ENCODE assay signal across 15 cellular contexts in the genomic region with DNA sequence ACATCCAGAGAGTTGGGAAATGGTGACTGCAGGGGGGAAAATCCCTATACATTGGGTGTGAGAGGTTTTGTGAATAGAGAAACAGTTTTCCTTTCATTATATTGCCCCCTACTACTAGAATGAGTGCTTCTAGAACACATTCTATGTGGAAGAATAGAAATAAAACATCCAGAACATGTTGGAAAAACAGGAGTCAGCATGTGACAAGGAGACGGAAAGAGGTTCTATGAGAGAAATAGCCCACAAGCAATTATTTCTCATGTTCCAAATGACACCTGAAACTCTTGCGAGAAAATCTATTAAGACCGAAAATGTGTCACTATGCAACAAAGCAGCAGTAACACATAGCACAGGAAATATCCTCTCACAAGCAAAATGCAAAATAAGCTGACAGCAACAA.
DNase-seq lines count a peak whose midpoint lies in the region; ATAC-seq and TF ChIP-seq lines count a peak whose summit lies in the region.
"Had no signal": no experiment of that assay in that cellular context is flagged by ENCODE, and none has a peak within 500 bp of the region (broad histone marks: within the 10 kb centered on the region; RNA-seq: fewer than 3 reads in every experiment).

No MANE protein-coding gene starts in this region.

- H3K4me3 ChIP-seq in BLaER1 (no peak overlapping the region), adrenal gland (no peak overlapping the region), sigmoid colon (no peak overlapping the region)

- CTCF ChIA-PET in activated naive CD4-positive, alpha-beta T cell treated with anti-CD3 and anti-CD28 coated beads, Interleukin-2, amount 10 ng/mL, durations not matched to agents 7 days and 5 days (lab: Charles Lee) = no interaction called here

- no peaks in the 10 kb centered on the region for H3K9me3 Mint-ChIP-seq in activated naive CD4-positive, alpha-beta T cell treated with anti-CD3 and anti-CD28 coated beads, Interleukin-2, amount 10 ng/mL, durations not matched to agents 7 days and 5 days
- H3K9me3 Mint-ChIP-seq: dendritic cell treated with granulocyte-macrophage colony-stimulating factor and Interleukin-4, amounts not matched to agents 40 ng/mL and 50 ng/mL, for 4 days had no signal

- TF ChIP-seq POLR2A in adrenal gland (IDR thresholded peaks at IDR 0.05) = no peak
- no peak for TF ChIP-seq POLR2A in sigmoid colon (IDR thresholded peaks at IDR 0.05)

- 92 to 96% (median 94%) methylated on average over 3 of the region's 3 CpGs for WGBS in adrenal gland, 4 donors
- 92 to 96% methylated on average over 3 of the region's 3 CpGs for WGBS in sigmoid colon, 2 donors

- ATAC-seq in GM19043 (IDR thresholded peaks at IDR 0.05; ENCODE audit: low read depth, unreplicated experiment) (peak; percentile 66), GM21786 (IDR thresholded peaks at IDR 0.05; ENCODE audit: unreplicated experiment) (peak; percentile 69), HG03103 (IDR thresholded peaks at IDR 0.05; ENCODE audit: low read depth, unreplicated experiment) (peak; percentile 44)

- intact Hi-C loops in adrenal gland (cut with DNase I) (no loop called here), sigmoid colon (cut with DNase I) (no loop called here)

- H3K4me1 ChIP-seq in BLaER1 (peaks cover 11% of the 10 kb centered on the region), adrenal gland (replicated peaks in 1 of 2) (no peaks in the 10 kb centered on the region), sigmoid colon (no peaks in the 10 kb centered on the region)

- H4K20me1 ChIP-seq in BLaER1 = no peaks in the 10 kb centered on the region

- H3K36me3 Mint-ChIP-seq in activated naive CD4-positive, alpha-beta T cell treated with anti-CD3 and anti-CD28 coated beads, Interleukin-2, amount 10 ng/mL, durations not matched to agents 7 days and 5 days = no peaks in the 10 kb centered on the region

- H3K27me3 ChIP-seq in BLaER1 = no peaks in the 10 kb centered on the region
- no peaks in the 10 kb centered on the region for H3K27me3 ChIP-seq in adrenal gland
- no peaks in the 10 kb centered on the region for H3K27me3 ChIP-seq in sigmoid colon

- H3K4me2 ChIP-seq in BLaER1 = peak overlapping the region; percentile 42

- no peak overlapping the region for H3K9ac ChIP-seq in BLaER1

- no peak for TF ChIP-seq CTCF in adrenal gland (IDR thresholded peaks at IDR 0.05)
- no peak for TF ChIP-seq CTCF in sigmoid colon (IDR thresholded peaks at IDR 0.05)

- no peak overlapping the region for H3K4me3 Mint-ChIP-seq in activated naive CD4-positive, alpha-beta T cell treated with anti-CD3 and anti-CD28 coated beads, Interleukin-2, amount 10 ng/mL, durations not matched to agents 7 days and 5 days
- H3K4me3 Mint-ChIP-seq: dendritic cell treated with granulocyte-macrophage colony-stimulating factor and Interleukin-4, amounts not matched to agents 40 ng/mL and 50 ng/mL, for 4 days had no signal

- H3K9me3 ChIP-seq in BLaER1 = no peaks in the 10 kb centered on the region
- no peaks in the 10 kb centered on the region for H3K9me3 ChIP-seq in adrenal gland (replicated peaks in 1 of 3)
- H3K9me3 ChIP-seq in sigmoid colon = no peaks in the 10 kb centered on the region

- H3K27ac Mint-ChIP-seq in activated naive CD4-positive, alpha-beta T cell treated with anti-CD3 and anti-CD28 coated beads, Interleukin-2, amount 10 ng/mL, durations not matched to agents 7 days and 5 days = no peak overlapping the region
- H3K27ac Mint-ChIP-seq: dendritic cell treated with granulocyte-macrophage colony-stimulating factor and Interleukin-4, amounts not matched to agents 40 ng/mL and 50 ng/mL, for 4 days had no signal

- H3K4me1 Mint-ChIP-seq in activated naive CD4-positive, alpha-beta T cell treated with anti-CD3 and anti-CD28 coated beads, Interleukin-2, amount 10 ng/mL, durations not matched to agents 7 days and 5 days = no peaks in the 10 kb centered on the region

- no peak overlapping the region for H3K27ac ChIP-seq in BLaER1
- no peak overlapping the region for H3K27ac ChIP-seq in adrenal gland
- H3K27ac ChIP-seq in sigmoid colon = no peak overlapping the region
- H3K27ac ChIP-seq: 22Rv1 had no signal

- H3K27me3 Mint-ChIP-seq in activated naive CD4-positive, alpha-beta T cell treated with anti-CD3 and anti-CD28 coated beads, Interleukin-2, amount 10 ng/mL, durations not matched to agents 7 days and 5 days = no peaks in the 10 kb centered on the region
- H3K27me3 Mint-ChIP-seq: dendritic cell treated with granulocyte-macrophage colony-stimulating factor and Interleukin-4, amounts not matched to agents 40 ng/mL and 50 ng/mL, for 4 days had no signal

- no peak for TF ChIP-seq EP300 in sigmoid colon (IDR thresholded peaks at IDR 0.05)

- H3K36me3 ChIP-seq in BLaER1 (no peaks in the 10 kb centered on the region), adrenal gland (replicated peaks in 1 of 2) (no peaks in the 10 kb centered on the region), sigmoid colon (no peaks in the 10 kb centered on the region)

- DNase-seq in adrenal gland (no peak), sigmoid colon (no peak), NCI-H446 treated with DMSO at 0.1 percent for 48 hours (lab: John Stamatoyannopoulos, UW) (no peak)
- no peak for DNase-seq in activated naive CD4-positive, alpha-beta T cell treated with anti-CD3 and anti-CD28 coated beads, Interleukin-2, amount 10 ng/mL, durations not matched to agents 7 days and 5 days
- DNase-seq: activated CD4-positive, CD25-positive, alpha-beta regulatory T cell; activated T-cell treated with anti-CD3 and anti-CD28 coated beads for 4 hours; amygdala; COR-L47; NCI-H2107 had no signal
